ENCODE assay signal across 27 cellular contexts in genomic region chr10:59945590-59945989, GRCh38.
"Had no signal": no experiment of that assay in that cellular context is flagged by ENCODE, and none has a peak within 500 bp of the region (broad histone marks: within the 10 kb centered on the region; RNA-seq: fewer than 3 reads in every experiment).

No MANE protein-coding gene starts in this region.

- DNase-seq: activated CD4-positive, alpha-beta memory T cell treated with anti-CD3 and anti-CD28 coated beads for 36 hours; activated CD4-positive, alpha-beta T cell treated with anti-CD3 and anti-CD28 coated beads for 48 hours; activated CD8-positive, alpha-beta memory T cell treated with anti-CD3 and anti-CD28 coated beads, Interleukin-2, amount 50 U/mL, for 4 hours; activated gamma-delta T cell treated with Interleukin-2 at 50 U/mL for 16 hours; activated naive CD4-positive, alpha-beta T cell treated with anti-CD3 and anti-CD28 coated beads, Interleukin-2, amount 50 U/mL, for 16 hours; activated T-cell treated with anti-CD3 and anti-CD28 coated beads, Interleukin-2, amount 50 U/mL, for 1 hour; amygdala; central memory CD4-positive, alpha-beta T cell; endodermal cell; esophagus squamous epithelium; left lung; lower lobe of right lung; mesendoderm; natural killer cell; occipital lobe; right cardiac atrium; stimulated activated CD4-positive, alpha-beta T cell treated with anti-CD3 and anti-CD28 coated beads, Interleukin-15, amount 100 ng/mL, for 24 hours; stimulated activated CD4-positive, alpha-beta T cell treated with anti-CD3 and anti-CD28 coated beads, Interleukin-2, amount 100 ng/mL, for 24 hours; stimulated activated naive B cell treated with anti-CD40 and anti-IgM and Interleukin-4, amounts not matched to agents 10 μg/mL and 1 μg/mL and 100 μg/mL, for 72 hours; stomach; thyroid gland; upper lobe of right lung had no signal

- H3K27me3 Mint-ChIP-seq: dendritic cell treated with granulocyte-macrophage colony-stimulating factor and Interleukin-4, amounts not matched to agents 40 ng/mL and 50 ng/mL, for 4 days had no signal

- H3K4me2 ChIP-seq: neural progenitor cell had no signal

- H3K27ac Mint-ChIP-seq: activated CD4-positive, alpha-beta memory T cell treated with anti-CD3 and anti-CD28 coated beads for 36 hours; activated T-helper 17 cell treated with anti-CD3 and anti-CD28 coated beads, Interleukin-2, amount 50 U/mL, for 72 hours; dendritic cell treated with granulocyte-macrophage colony-stimulating factor and Interleukin-4, amounts not matched to agents 40 ng/mL and 50 ng/mL, for 4 days; endodermal cell; natural killer cell; neural progenitor cell; stimulated activated naive B cell treated with anti-CD40 and anti-IgM and Interleukin-4, amounts not matched to agents 10 μg/mL and 1 μg/mL and 100 μg/mL, for 72 hours had no signal

- ATAC-seq: activated T-helper 17 cell treated with anti-CD3 and anti-CD28 coated beads, Interleukin-2, amount 50 U/mL, for 72 hours; left lung; lower lobe of right lung; natural killer cell; right cardiac atrium; stimulated activated naive B cell treated with anti-CD40 and anti-IgM and Interleukin-4, amounts not matched to agents 10 μg/mL and 1 μg/mL and 100 μg/mL, for 72 hours; upper lobe of right lung had no signal

- H3K4me1 Mint-ChIP-seq: activated T-helper 17 cell treated with anti-CD3 and anti-CD28 coated beads, Interleukin-2, amount 50 U/mL, for 72 hours; natural killer cell; neural progenitor cell; stimulated activated naive B cell treated with anti-CD40 and anti-IgM and Interleukin-4, amounts not matched to agents 10 μg/mL and 1 μg/mL and 100 μg/mL, for 72 hours had no signal

- H2AFZ ChIP-seq: neural progenitor cell, parathyroid adenoma had no signal

- H3K4me1 ChIP-seq: esophagus squamous epithelium, left lung, lower lobe of right lung, neural progenitor cell, parathyroid adenoma, thyroid gland, upper lobe of right lung had no signal

- H3K4me3 Mint-ChIP-seq: activated CD4-positive, alpha-beta memory T cell treated with anti-CD3 and anti-CD28 coated beads for 36 hours; activated T-helper 17 cell treated with anti-CD3 and anti-CD28 coated beads, Interleukin-2, amount 50 U/mL, for 72 hours; dendritic cell treated with granulocyte-macrophage colony-stimulating factor and Interleukin-4, amounts not matched to agents 40 ng/mL and 50 ng/mL, for 4 days; endodermal cell; natural killer cell; neural progenitor cell; stimulated activated naive B cell treated with anti-CD40 and anti-IgM and Interleukin-4, amounts not matched to agents 10 μg/mL and 1 μg/mL and 100 μg/mL, for 72 hours had no signal

- H3K4me3 ChIP-seq: esophagus squamous epithelium, left lung, lower lobe of right lung, neural progenitor cell, stomach, thyroid gland, upper lobe of right lung had no signal

- H3K9me3 ChIP-seq: esophagus squamous epithelium, left lung, lower lobe of right lung, stomach, thyroid gland, upper lobe of right lung had no signal

- H3K36me3 Mint-ChIP-seq: activated CD4-positive, alpha-beta memory T cell treated with anti-CD3 and anti-CD28 coated beads for 36 hours; natural killer cell; neural progenitor cell; stimulated activated naive B cell treated with anti-CD40 and anti-IgM and Interleukin-4, amounts not matched to agents 10 μg/mL and 1 μg/mL and 100 μg/mL, for 72 hours had no signal

- H3K9ac ChIP-seq: neural progenitor cell, parathyroid adenoma had no signal

- H3K27me3 ChIP-seq: esophagus squamous epithelium, neural progenitor cell, stomach, thyroid gland, upper lobe of right lung had no signal

- H3K36me3 ChIP-seq: esophagus squamous epithelium, left lung, lower lobe of right lung, neural progenitor cell, stomach, thyroid gland, upper lobe of right lung had no signal

- H3K27ac ChIP-seq: esophagus squamous epithelium, left lung, lower lobe of right lung, neural progenitor cell, parathyroid adenoma, stomach, thyroid gland, upper lobe of right lung, VCaP had no signal

- H3K79me2 ChIP-seq: parathyroid adenoma had no signal

- H3K9me3 Mint-ChIP-seq: activated CD4-positive, alpha-beta memory T cell treated with anti-CD3 and anti-CD28 coated beads for 36 hours; activated T-helper 17 cell treated with anti-CD3 and anti-CD28 coated beads, Interleukin-2, amount 50 U/mL, for 72 hours; dendritic cell treated with granulocyte-macrophage colony-stimulating factor and Interleukin-4, amounts not matched to agents 40 ng/mL and 50 ng/mL, for 4 days; endodermal cell; natural killer cell; neural progenitor cell; stimulated activated naive B cell treated with anti-CD40 and anti-IgM and Interleukin-4, amounts not matched to agents 10 μg/mL and 1 μg/mL and 100 μg/mL, for 72 hours had no signal
